In the genomic region with DNA sequence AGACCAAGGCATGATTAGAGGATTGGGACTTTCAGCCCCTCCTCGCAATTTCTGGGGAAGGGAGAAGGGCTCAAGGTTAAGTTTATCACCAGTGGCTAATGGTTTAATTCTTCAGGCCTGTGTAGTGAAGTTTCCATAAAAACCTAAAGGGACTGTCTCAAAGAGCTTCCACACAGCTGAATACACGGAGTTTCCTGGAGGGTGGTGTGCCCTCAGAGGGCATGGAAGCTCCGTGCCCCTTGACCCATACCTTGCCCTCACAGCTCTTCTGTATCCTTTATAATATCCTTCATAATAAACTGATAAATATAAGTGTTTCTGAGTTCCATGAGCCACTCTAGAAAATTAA, we compare ENCODE assay signal across 29 cellular contexts.
"Had no signal": no experiment of that assay in that cellular context is flagged by ENCODE, and none has a peak within 500 bp of the region (broad histone marks: within the 10 kb centered on the region; RNA-seq: fewer than 3 reads in every experiment).

No MANE protein-coding gene starts in this region.

- H3K9me3 Mint-ChIP-seq: activated CD4-positive, alpha-beta memory T cell treated with anti-CD3 and anti-CD28 coated beads, Interleukin-2, amount 10 ng/mL, durations not matched to agents 7 days and 5 days; activated naive CD4-positive, alpha-beta T cell treated with anti-CD3 and anti-CD28 coated beads, Interleukin-2, amount 10 ng/mL, durations not matched to agents 7 days and 5 days; activated naive CD8-positive, alpha-beta T cell treated with anti-CD3 and anti-CD28 coated beads, Interleukin-2, amount 50 U/mL, for 24 hours had no signal

- DNase-seq: activated CD4-positive, alpha-beta memory T cell treated with anti-CD3 and anti-CD28 coated beads, Interleukin-2, amount 10 ng/mL, durations not matched to agents 7 days and 5 days; activated CD4-positive, alpha-beta T cell treated with anti-CD3 and anti-CD28 coated beads for 1 hour; activated CD4-positive, alpha-beta T cell treated with anti-CD3 and anti-CD28 coated beads for 48 hours; activated CD4-positive, CD25-positive, alpha-beta regulatory T cell; activated CD8-positive, alpha-beta memory T cell treated with anti-CD3 and anti-CD28 coated beads for 24 hours; activated CD8-positive, alpha-beta memory T cell treated with anti-CD3 and anti-CD28 coated beads, Interleukin-2, amount 10 ng/mL, durations not matched to agents 7 days and 5 days; activated CD8-positive, alpha-beta memory T cell treated with anti-CD3 and anti-CD28 coated beads, Interleukin-2, amount 50 U/mL, for 48 hours; activated effector memory CD4-positive, alpha-beta T cell treated with Interleukin-2 at 50 U/mL for 16 hours; activated naive CD4-positive, alpha-beta T cell treated with anti-CD3 and anti-CD28 coated beads, Interleukin-2, amount 10 ng/mL, durations not matched to agents 7 days and 5 days; activated naive CD8-positive, alpha-beta T cell treated with anti-CD3 and anti-CD28 coated beads, Interleukin-2, amount 50 U/mL, for 24 hours; activated T-cell treated with anti-CD3 and anti-CD28 coated beads, Interleukin-2, amount 50 U/mL, for 48 hours; amniotic stem cell; aorta; Karpas-422; KBM-7; NCI-H1048; NCI-H1105 treated with DMSO at 0.1 percent for 48 hours; NCI-H1436; NCI-H1694; NCI-H2029; NCI-H345; NCI-H524 treated with DMSO at 0.1 percent for 48 hours; NCI-H748 treated with DMSO at 0.1 percent for 48 hours; Right ventricle myocardium superior; T1000; WERI-Rb-1 had no signal

- ATAC-seq: activated CD8-positive, alpha-beta memory T cell treated with anti-CD3 and anti-CD28 coated beads, Interleukin-2, amount 10 ng/mL, durations not matched to agents 7 days and 5 days; activated naive CD8-positive, alpha-beta T cell treated with anti-CD3 and anti-CD28 coated beads, Interleukin-2, amount 50 U/mL, for 24 hours had no signal

- H3K27ac Mint-ChIP-seq: activated CD4-positive, alpha-beta memory T cell treated with anti-CD3 and anti-CD28 coated beads, Interleukin-2, amount 10 ng/mL, durations not matched to agents 7 days and 5 days; activated CD8-positive, alpha-beta memory T cell treated with anti-CD3 and anti-CD28 coated beads, Interleukin-2, amount 10 ng/mL, durations not matched to agents 7 days and 5 days; activated naive CD4-positive, alpha-beta T cell treated with anti-CD3 and anti-CD28 coated beads, Interleukin-2, amount 10 ng/mL, durations not matched to agents 7 days and 5 days; activated naive CD8-positive, alpha-beta T cell; activated naive CD8-positive, alpha-beta T cell treated with anti-CD3 and anti-CD28 coated beads, Interleukin-2, amount 50 U/mL, for 24 hours had no signal

- H3K27ac ChIP-seq: cardiac muscle cell, SK-N-MC, WERI-Rb-1 had no signal

- H3K27me3 Mint-ChIP-seq: activated CD4-positive, alpha-beta memory T cell treated with anti-CD3 and anti-CD28 coated beads, Interleukin-2, amount 10 ng/mL, durations not matched to agents 7 days and 5 days; activated CD8-positive, alpha-beta memory T cell treated with anti-CD3 and anti-CD28 coated beads, Interleukin-2, amount 10 ng/mL, durations not matched to agents 7 days and 5 days; activated naive CD4-positive, alpha-beta T cell treated with anti-CD3 and anti-CD28 coated beads, Interleukin-2, amount 10 ng/mL, durations not matched to agents 7 days and 5 days; activated naive CD8-positive, alpha-beta T cell; activated naive CD8-positive, alpha-beta T cell treated with anti-CD3 and anti-CD28 coated beads, Interleukin-2, amount 50 U/mL, for 24 hours had no signal

- H3K4me3 ChIP-seq: cardiac muscle cell, SK-N-MC had no signal

- H3K4me1 Mint-ChIP-seq: activated CD4-positive, alpha-beta memory T cell treated with anti-CD3 and anti-CD28 coated beads, Interleukin-2, amount 10 ng/mL, durations not matched to agents 7 days and 5 days; activated CD8-positive, alpha-beta memory T cell treated with anti-CD3 and anti-CD28 coated beads, Interleukin-2, amount 10 ng/mL, durations not matched to agents 7 days and 5 days had no signal

- H3K4me3 Mint-ChIP-seq: activated CD4-positive, alpha-beta memory T cell treated with anti-CD3 and anti-CD28 coated beads, Interleukin-2, amount 10 ng/mL, durations not matched to agents 7 days and 5 days; activated CD8-positive, alpha-beta memory T cell treated with anti-CD3 and anti-CD28 coated beads, Interleukin-2, amount 10 ng/mL, durations not matched to agents 7 days and 5 days; activated naive CD4-positive, alpha-beta T cell treated with anti-CD3 and anti-CD28 coated beads, Interleukin-2, amount 10 ng/mL, durations not matched to agents 7 days and 5 days; activated naive CD8-positive, alpha-beta T cell; activated naive CD8-positive, alpha-beta T cell treated with anti-CD3 and anti-CD28 coated beads, Interleukin-2, amount 50 U/mL, for 24 hours had no signal

- H3K36me3 ChIP-seq: cardiac muscle cell, WERI-Rb-1 had no signal

- H3K27me3 ChIP-seq: cardiac muscle cell had no signal
